21 cellular contexts compared by ENCODE assay signal in the genomic region with DNA sequence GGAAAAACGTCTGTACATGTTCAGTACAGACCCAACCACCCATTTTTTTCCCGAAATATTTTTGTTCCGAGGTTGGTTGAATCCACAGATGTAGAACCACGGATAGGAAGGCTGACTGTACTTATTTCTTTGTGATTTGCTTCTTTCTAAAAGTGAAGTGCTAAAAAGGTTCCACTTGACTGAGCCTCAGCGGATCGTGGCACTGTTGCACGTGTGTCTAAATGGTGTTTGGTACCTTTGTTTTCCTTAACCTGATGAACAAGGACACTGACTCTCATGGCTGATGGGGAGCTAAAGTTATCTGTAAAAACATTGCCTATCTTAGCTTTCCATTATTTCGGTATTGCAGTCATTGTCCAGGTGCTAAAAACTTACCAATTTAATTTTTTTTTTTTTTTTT. TPM values are rescaled to one million over a fixed set of nuclear protein-coding genes. Genes with fewer than 3 reads are reported as not detected.
DNase-seq lines count a peak whose midpoint lies in the region; ATAC-seq and TF ChIP-seq lines count a peak whose summit lies in the region.
"Had no signal": no experiment of that assay in that cellular context is flagged by ENCODE, and none has a peak within 500 bp of the region (broad histone marks: within the 10 kb centered on the region; RNA-seq: fewer than 3 reads in every experiment).

No MANE protein-coding gene starts in this region.

- H3K4me1 ChIP-seq in BLaER1 treated with 17β-estradiol and CSF1 and Interleukin-3, amounts not matched to agents 10 nM and 100 nM: peaks cover 2 to 30% (median 16%) of the 10 kb centered on the region in 10 experiments; a peak in 18 of 20 replicates
- H3K4me1 ChIP-seq: SJSA1 had no signal

- no peak overlapping the region for H3K4me3 ChIP-seq in BLaER1 treated with 17β-estradiol and CSF1 and Interleukin-3, amounts not matched to agents 10 nM and 100 nM
- H3K4me3 ChIP-seq: GM23338, MG63, SJSA1 had no signal

- ATAC-seq in activated naive CD8-positive, alpha-beta T cell treated with anti-CD3 and anti-CD28 coated beads, Interleukin-2, amount 50 U/mL, for 24 hours: no peak
- no peak for ATAC-seq in effector memory CD8-positive, alpha-beta T cell (replicated peaks)
- no peak for ATAC-seq in sciatic nerve
- ATAC-seq: GM23338 had no signal

- peak; percentile 29 for DNase-seq in NCI-H2107 treated with DMSO at 0.1 percent for 48 hours (lab: John Stamatoyannopoulos, UW; ENCODE audit: unreplicated experiment)
- DNase-seq in NCI-H2107 (lab: John Stamatoyannopoulos, UW): no peak
- DNase-seq in NCI-H187 (lab: John Stamatoyannopoulos, UW): peak; percentile 47 to 59
- no peak for DNase-seq in activated naive CD8-positive, alpha-beta T cell treated with anti-CD3 and anti-CD28 coated beads, Interleukin-2, amount 50 U/mL, for 24 hours
- no peak for DNase-seq in effector memory CD8-positive, alpha-beta T cell
- no peak for DNase-seq in sciatic nerve (ENCODE audit: low spot score)
- DNase-seq: CD4-positive, alpha-beta T cell; H9; KBM-7; MG63; NCI-H2081 treated with DMSO at 0.1 percent for 48 hours; NCI-H524; NCI-H748 treated with DMSO at 0.1 percent for 48 hours; NK-92 treated with Interleukin-12 subunit alpha and Interleukin-12 subunit beta, amount 100 ng/mL, for 24 hours; Right ventricle myocardium superior; RPMI8226; T-helper 1 cell had no signal

- 0 out of 22 replicates have a peak overlapping the region, but pooled peaks of 2 of the 11 experiments have one; percentile 1 to 2 for H3K9ac ChIP-seq in BLaER1 treated with 17β-estradiol and CSF1 and Interleukin-3, amounts not matched to agents 10 nM and 100 nM

- no peak for TF ChIP-seq CTCF in VCaP (conservative IDR thresholded peaks at IDR 0.05)

- H3K4me2 ChIP-seq in BLaER1 treated with 17β-estradiol and CSF1 and Interleukin-3, amounts not matched to agents 10 nM and 100 nM: peak overlapping the region in 8 of 11 experiments; percentile 11 to 57 (median 45); a peak in 15 of 22 replicates
- H3K4me2 ChIP-seq: GM23338 had no signal

- no peak overlapping the region for H3K27ac Mint-ChIP-seq in activated naive CD8-positive, alpha-beta T cell treated with anti-CD3 and anti-CD28 coated beads, Interleukin-2, amount 50 U/mL, for 24 hours
- no peak overlapping the region for H3K27ac Mint-ChIP-seq in effector memory CD8-positive, alpha-beta T cell
- H3K27ac Mint-ChIP-seq: CD4-positive, alpha-beta T cell; GM23338 had no signal

- H3K9me3 ChIP-seq in BLaER1 treated with 17β-estradiol and CSF1 and Interleukin-3, amounts not matched to agents 10 nM and 100 nM (replicated peaks in 1 of 11): no peaks in the 10 kb centered on the region
- H3K9me3 ChIP-seq: MG63, SJSA1 had no signal

- H3K4me1 Mint-ChIP-seq in activated naive CD8-positive, alpha-beta T cell treated with anti-CD3 and anti-CD28 coated beads, Interleukin-2, amount 50 U/mL, for 24 hours: peaks cover 10% of the 10 kb centered on the region
- no peaks in the 10 kb centered on the region for H3K4me1 Mint-ChIP-seq in effector memory CD8-positive, alpha-beta T cell (ENCODE audit: low read depth in 2 of 2)

- H3K27me3 Mint-ChIP-seq in activated naive CD8-positive, alpha-beta T cell treated with anti-CD3 and anti-CD28 coated beads, Interleukin-2, amount 50 U/mL, for 24 hours: no peaks in the 10 kb centered on the region
- no peaks in the 10 kb centered on the region for H3K27me3 Mint-ChIP-seq in effector memory CD8-positive, alpha-beta T cell
- H3K27me3 Mint-ChIP-seq: CD4-positive, alpha-beta T cell had no signal

- H3K27me3 ChIP-seq in BLaER1 treated with 17β-estradiol and CSF1 and Interleukin-3, amounts not matched to agents 10 nM and 100 nM: no peaks in the 10 kb centered on the region
- H3K27me3 ChIP-seq: MG63, SJSA1 had no signal

- no peak overlapping the region for H3K27ac ChIP-seq in BLaER1 treated with 17β-estradiol and CSF1 and Interleukin-3, amounts not matched to agents 10 nM and 100 nM
- H3K27ac ChIP-seq in VCaP: peak overlapping the region; percentile 59
- H3K27ac ChIP-seq: SJSA1 had no signal

- peaks cover 0 to 17% (median 11%) of the 10 kb centered on the region in 11 experiments; a peak in 10 of 22 replicates for H3K36me3 ChIP-seq in BLaER1 treated with 17β-estradiol and CSF1 and Interleukin-3, amounts not matched to agents 10 nM and 100 nM
- H3K36me3 ChIP-seq: MG63, SJSA1 had no signal

- H4K20me1 ChIP-seq in BLaER1 treated with 17β-estradiol and CSF1 and Interleukin-3, amounts not matched to agents 10 nM and 100 nM: no peaks in the 10 kb centered on the region

- H3K9me3 Mint-ChIP-seq in activated naive CD8-positive, alpha-beta T cell treated with anti-CD3 and anti-CD28 coated beads, Interleukin-2, amount 50 U/mL, for 24 hours: no peaks in the 10 kb centered on the region
- no peaks in the 10 kb centered on the region for H3K9me3 Mint-ChIP-seq in effector memory CD8-positive, alpha-beta T cell
- H3K9me3 Mint-ChIP-seq: CD4-positive, alpha-beta T cell; GM23338; H9 had no signal

- no peak overlapping the region for H3K4me3 Mint-ChIP-seq in activated naive CD8-positive, alpha-beta T cell treated with anti-CD3 and anti-CD28 coated beads, Interleukin-2, amount 50 U/mL, for 24 hours
- no peak overlapping the region for H3K4me3 Mint-ChIP-seq in effector memory CD8-positive, alpha-beta T cell
- H3K4me3 Mint-ChIP-seq: CD4-positive, alpha-beta T cell; GM23338; H9 had no signal

- intact Hi-C loops in sciatic nerve (cut with DNase I): loop anchor here (5.0 to 10.0 kb wide), 2 partner anchors 133 to 610 kb away; a partner anchor contains a TSS

- no peaks in the 10 kb centered on the region for H3K36me3 Mint-ChIP-seq in activated naive CD8-positive, alpha-beta T cell treated with anti-CD3 and anti-CD28 coated beads, Interleukin-2, amount 50 U/mL, for 24 hours (ENCODE audit: low read depth)
- peaks cover 4% of the 10 kb centered on the region for H3K36me3 Mint-ChIP-seq in effector memory CD8-positive, alpha-beta T cell (ENCODE audit: insufficient read depth)

RNA-seq across cellular contexts. Expression of a gene that starts 6.2 kb away (rescaled TPM):
- 15.7 TPM for total RNA-seq in sciatic nerve

RNA-seq across cellular contexts. Expression of a gene that starts 32.7 kb away (rescaled TPM):
- 53.1 TPM for total RNA-seq in sciatic nerve

RNA-seq across cellular contexts. Expression of a gene that starts 56.4 kb away (rescaled TPM):
- 25.9 TPM for total RNA-seq in sciatic nerve

Comparison
In these comparisons a context has a peak if more than half of its experiments do, and no peak if none do; other contexts are left out.
1. DNase-seq: peak in NCI-H2107 treated with DMSO at 0.1 percent for 48 hours (single experiment) and NCI-H187 (2 of 2); none in NCI-H2107 (single experiment), activated naive CD8-positive, alpha-beta T cell treated with anti-CD3 and anti-CD28 coated beads, Interleukin-2, amount 50 U/mL, for 24 hours (single experiment), effector memory CD8-positive, alpha-beta T cell (0 of 3) and sciatic nerve (single experiment).